In genomic region chr22:41448189-41448808, GRCh38 we compare ENCODE assay signal across 1 cellular context.
A peak's percentile ranks its signal among the peaks of the same experiment; 100 is the strongest.
TF ChIP-seq lines count a peak whose summit lies in the region.

No MANE protein-coding gene starts in this region.

TF ChIP-seq in SK-N-SH, 30 proteins besides CTCF, POLR2A, EP300 and RAD21 (continued from another document):
- TF ChIP-seq EZH2phosphoT487 (IDR thresholded peaks at IDR 0.05; ENCODE audit: borderline replicate concordance, low read depth) (no peak), PBX3 (IDR thresholded peaks at IDR 0.05) (peak; percentile 51), MXI1 (IDR thresholded peaks at IDR 0.05; ENCODE audit: low read depth, low read length) (peak; percentile 95), FOSL2 (IDR thresholded peaks at IDR 0.05; ENCODE audit: borderline replicate concordance, low read depth) (no peak), REST (IDR thresholded peaks at IDR 0.05; ENCODE audit: low read depth, low read length) (no peak), ZBTB33 (IDR thresholded peaks at IDR 0.05; ENCODE audit: borderline replicate concordance, low read depth) (no peak)
